ENCODE assay signal across 8 cellular contexts in the genomic region with DNA sequence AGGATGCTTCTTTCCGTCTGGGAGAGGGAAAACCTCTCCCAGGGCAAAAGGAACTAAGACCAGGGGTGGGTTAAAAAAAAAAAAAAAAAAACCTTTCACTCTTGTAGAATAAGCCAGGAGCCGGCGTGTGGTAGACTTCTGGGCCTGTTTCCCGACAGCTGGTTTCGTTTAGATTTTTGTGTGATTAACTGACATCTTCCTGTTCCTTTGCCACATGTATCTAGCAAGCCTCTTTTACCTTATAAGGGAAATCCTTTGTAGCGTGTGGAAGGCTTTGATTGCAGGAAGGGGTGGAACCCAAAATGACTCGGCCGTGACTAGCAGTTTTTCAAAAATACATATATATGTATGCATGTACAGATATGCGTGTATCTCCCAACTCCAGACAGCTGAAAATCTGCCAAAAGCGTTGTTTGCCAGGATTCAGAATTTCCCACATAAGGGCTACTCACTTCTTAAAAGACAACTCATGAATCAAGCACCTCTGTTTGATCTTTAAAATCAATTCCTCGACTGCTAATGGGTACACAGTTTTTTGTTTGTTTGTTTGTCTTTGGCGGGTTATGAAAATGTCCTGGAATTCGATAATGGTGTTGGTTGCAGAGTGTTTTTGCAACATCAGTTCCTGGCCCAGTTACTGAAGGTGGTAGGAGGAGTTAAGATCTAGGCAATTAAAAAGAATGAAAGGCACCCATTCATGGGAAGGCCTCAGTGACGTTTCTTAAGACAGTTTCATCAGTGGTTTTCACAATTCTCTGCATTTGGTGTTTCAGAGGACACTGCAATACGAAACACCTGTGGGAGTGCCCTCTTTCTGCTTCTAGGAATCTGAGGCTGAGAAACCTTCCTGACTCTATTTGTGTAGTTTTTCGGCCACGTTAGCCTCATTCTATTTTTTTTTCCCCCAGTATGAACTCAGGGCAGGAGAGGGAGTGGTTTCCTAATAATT. TPM values are rescaled to one million over a fixed set of nuclear protein-coding genes. Genes with fewer than 3 reads are reported as not detected.
DNase-seq lines count a peak whose midpoint lies in the region; ATAC-seq and TF ChIP-seq lines count a peak whose summit lies in the region.

No MANE protein-coding gene starts in this region.

- H3K9me3 ChIP-seq in parathyroid adenoma (ENCODE audit: control insufficient read depth, low read length), result no peaks in the 10 kb centered on the region

- TF ChIP-seq CTCF in parathyroid adenoma (IDR thresholded peaks at IDR 0.05), result no peak

- peaks cover 4% of the 10 kb centered on the region for H3K36me3 Mint-ChIP-seq in activated naive CD4-positive, alpha-beta T cell treated with anti-CD3 and anti-CD28 coated beads, Interleukin-2, amount 50 U/mL, for 24 hours

- H3K27me3 Mint-ChIP-seq in activated naive CD4-positive, alpha-beta T cell treated with anti-CD3 and anti-CD28 coated beads, Interleukin-2, amount 50 U/mL, for 24 hours, result no peaks in the 10 kb centered on the region

- H3K27ac ChIP-seq in parathyroid adenoma, result peak overlapping the region; percentile 91

- H3K4me3 ChIP-seq in parathyroid adenoma (ENCODE audit: low read depth, low read length), result peak overlapping the region; percentile 67

- no peaks in the 10 kb centered on the region for H3K36me3 ChIP-seq in parathyroid adenoma (ENCODE audit: control insufficient read depth, insufficient read depth, low read length)

- H3K27me3 ChIP-seq in parathyroid adenoma (ENCODE audit: control insufficient read depth, insufficient read depth, low read length), result no peaks in the 10 kb centered on the region

- H3K4me1 ChIP-seq in parathyroid adenoma, result no peaks in the 10 kb centered on the region

- H3K4me1 Mint-ChIP-seq in activated naive CD4-positive, alpha-beta T cell treated with anti-CD3 and anti-CD28 coated beads, Interleukin-2, amount 50 U/mL, for 24 hours, result peaks cover 65% of the 10 kb centered on the region

- peak; percentile 29 for ATAC-seq in HG03469 (IDR thresholded peaks at IDR 0.05; ENCODE audit: unreplicated experiment)

- peak overlapping the region; percentile 98 for H3K27ac Mint-ChIP-seq in activated naive CD4-positive, alpha-beta T cell treated with anti-CD3 and anti-CD28 coated beads, Interleukin-2, amount 50 U/mL, for 24 hours

- H3K9me3 Mint-ChIP-seq in activated naive CD4-positive, alpha-beta T cell treated with anti-CD3 and anti-CD28 coated beads, Interleukin-2, amount 50 U/mL, for 24 hours, result no peaks in the 10 kb centered on the region

- H3K4me2 ChIP-seq in parathyroid adenoma (ENCODE audit: low read length), result peak overlapping the region; percentile 50

- no peak overlapping the region for H3K9ac ChIP-seq in parathyroid adenoma

- peaks cover 6% of the 10 kb centered on the region for H3K79me2 ChIP-seq in parathyroid adenoma

- H3K4me3 Mint-ChIP-seq in activated naive CD4-positive, alpha-beta T cell treated with anti-CD3 and anti-CD28 coated beads, Interleukin-2, amount 50 U/mL, for 24 hours, result peak overlapping the region; percentile 82

- DNase-seq in NK-92 treated with Interleukin-12 subunit alpha and Interleukin-12 subunit beta, amount 100 ng/mL, for 24 hours (lab: John Stamatoyannopoulos, UW), result peak; percentile 56
- DNase-seq in NK-92 (lab: John Stamatoyannopoulos, UW; ENCODE audit: unreplicated experiment) (no peak), SIG-M5 treated with dmso at 0.1 percent for 504 hours (lab: John Stamatoyannopoulos, UW; ENCODE audit: unreplicated experiment) (peak; percentile 92), glomerular endothelial cell (ENCODE audit: extremely low read depth, low read depth, low spot score) (peak; percentile 93), NCI-H1105 (lab: John Stamatoyannopoulos, UW) (no peak)

- H2AFZ ChIP-seq in parathyroid adenoma, result no peak overlapping the region

RNA-seq across cellular contexts. Expression of a gene that starts 2.7 kb away (rescaled TPM):
- 810 and 865 TPM in 2 replicates for total RNA-seq in glomerular endothelial cell

RNA-seq across cellular contexts. Expression of a gene that starts 32.7 kb away (rescaled TPM):
- 67.5 and 78.0 TPM in 2 replicates for total RNA-seq in glomerular endothelial cell

Comparison
In these comparisons a context has a peak if more than half of its experiments do, and no peak if none do; other contexts are left out.
1. DNase-seq: peak in NK-92 treated with Interleukin-12 subunit alpha and Interleukin-12 subunit beta, amount 100 ng/mL, for 24 hours (single experiment), SIG-M5 treated with dmso at 0.1 percent for 504 hours (single experiment) and glomerular endothelial cell (single experiment); none in NK-92 (single experiment) and NCI-H1105 (single experiment).